In genomic region chr2:168613510-168613909, GRCh38 we compare ENCODE assay signal across 18 cellular contexts.
"Had no signal": no experiment of that assay in that cellular context is flagged by ENCODE, and none has a peak within 500 bp of the region (broad histone marks: within the 10 kb centered on the region; RNA-seq: fewer than 3 reads in every experiment).

No MANE protein-coding gene starts in this region.

- H3K27me3 ChIP-seq: adrenal gland, right lobe of liver, tibial nerve, vagina had no signal

- H3K9me3 ChIP-seq: adrenal gland, right lobe of liver, tibial nerve, vagina had no signal

- H3K4me3 ChIP-seq: adrenal gland, right lobe of liver, smooth muscle cell, tibial nerve, vagina had no signal

- DNase-seq: activated CD4-positive, alpha-beta memory T cell treated with anti-CD3 and anti-CD28 coated beads, Interleukin-2, amount 10 ng/mL, durations not matched to agents 7 days and 5 days; activated CD4-positive, alpha-beta T cell treated with anti-CD3 and anti-CD28 coated beads for 4 hours; activated effector memory CD4-positive, alpha-beta T cell treated with Interleukin-2 at 50 U/mL for 16 hours; activated T-cell treated with anti-CD3 and anti-CD28 coated beads, Interleukin-2, amount 50 U/mL, for 4 hours; adrenal gland; caudate nucleus; effector CD4-positive, alpha-beta T cell; hippocampal formation; kidney; right lobe of liver; stimulated activated CD4-positive, alpha-beta T cell treated with anti-CD3 and anti-CD28 coated beads, Interleukin-4, amount 100 ng/mL, for 4 hours; stimulated activated CD8-positive, alpha-beta memory T cell treated with anti-CD3 and anti-CD28 coated beads, Interleukin-4, amount 100 ng/mL, for 48 hours; stimulated activated naive CD4-positive, alpha-beta T cell treated with Interleukin-2 at 50 U/mL for 16 hours; substantia nigra; T-helper 17 cell had no signal

- H3K4me2 ChIP-seq: smooth muscle cell had no signal

- ATAC-seq: activated T-cell treated with anti-CD3 and anti-CD28 coated beads, Interleukin-2, amount 50 U/mL, for 4 hours; T-helper 17 cell had no signal

- H3K4me1 ChIP-seq: adrenal gland, right lobe of liver, tibial nerve, vagina had no signal

- H3K36me3 ChIP-seq: adrenal gland, right lobe of liver, vagina had no signal

- H3K27ac ChIP-seq: adrenal gland, right lobe of liver, tibial nerve, vagina had no signal
